ENCODE assay signal across 8 cellular contexts in genomic region chr10:104809288-104810090, GRCh38.
DNase-seq lines count a peak whose midpoint lies in the region; ATAC-seq and TF ChIP-seq lines count a peak whose summit lies in the region.

No MANE protein-coding gene starts in this region.

- H3K18ac ChIP-seq in trophoblast cell (ENCODE audit: low read length): no peak overlapping the region

- no peaks in the 10 kb centered on the region for H3K36me3 ChIP-seq in trophoblast cell (ENCODE audit: control insufficient read depth in 1 of 2, insufficient read depth in 2 of 2, low read length in 2 of 2)
- no peaks in the 10 kb centered on the region for H3K36me3 ChIP-seq in body of pancreas (replicated peaks in 1 of 2; ENCODE audit: insufficient read depth in 1 of 2, low read depth in 2 of 2)

- peak overlapping the region; percentile 4 for H2BK120ac ChIP-seq in trophoblast cell (ENCODE audit: insufficient read depth, low read length, poor library complexity)

- no CpG with 5 or more reads among the region's 6 CpGs for WGBS in trophoblast cell (ENCODE audit: extremely low coverage, insufficient coverage, insufficient read length)
- WGBS in body of pancreas, 2 donors: 41 to 43% methylated on average over 6 of the region's 6 CpGs

- intact Hi-C loops in body of pancreas (cut with DNase I): no loop called here

- H2BK12ac ChIP-seq in trophoblast cell (ENCODE audit: low read length): no peak overlapping the region

- H2AFZ ChIP-seq in trophoblast cell (ENCODE audit: insufficient read depth, low read length, poor library complexity): no peak overlapping the region

- H4K8ac ChIP-seq in trophoblast cell (ENCODE audit: low read depth, low read length): no peak overlapping the region

- H4K91ac ChIP-seq in trophoblast cell (ENCODE audit: low read depth, low read length): peak overlapping the region; percentile 20

- H3K27ac ChIP-seq in trophoblast cell (ENCODE audit: low read depth, low read length) (peak overlapping the region; percentile 59), body of pancreas (no peak overlapping the region)

- H3K4ac ChIP-seq in trophoblast cell (ENCODE audit: low read depth, low read length): no peak overlapping the region

- H3K4me3 ChIP-seq in trophoblast cell (ENCODE audit: low read depth, low read length) (no peak overlapping the region), body of pancreas (no peak overlapping the region)

- no peak overlapping the region for H3K14ac ChIP-seq in trophoblast cell (ENCODE audit: low read length)

- H2BK5ac ChIP-seq in trophoblast cell (ENCODE audit: low read depth, low read length, poor library complexity): peak overlapping the region; percentile 15

- peaks cover 5% of the 10 kb centered on the region for H3K79me1 ChIP-seq in trophoblast cell (ENCODE audit: low read length)

- no peak overlapping the region for H4K12ac ChIP-seq in trophoblast cell (ENCODE audit: low read depth, low read length)

- no peak for TF ChIP-seq CTCF in body of pancreas (IDR thresholded peaks at IDR 0.05)

- no peak overlapping the region for H3K9ac ChIP-seq in trophoblast cell (ENCODE audit: low read length)

- DNase-seq in NCI-H748 (lab: John Stamatoyannopoulos, UW; ENCODE audit: unreplicated experiment): peak; percentile 96
- DNase-seq in trophoblast cell: no peak
- DNase-seq in superior temporal gyrus (ENCODE audit: extremely low spot score): no peak
- DNase-seq in AG08395 (ENCODE audit: low spot score): no peak
- no peak for DNase-seq in body of pancreas
- DNase-seq in activated CD4-positive, alpha-beta T cell treated with anti-CD3 and anti-CD28 coated beads, Interleukin-2, amount 50 U/mL, for 4 hours: no peak

- H3K9me3 ChIP-seq in trophoblast cell (ENCODE audit: insufficient read depth, low read depth, low read length): no peaks in the 10 kb centered on the region
- H3K9me3 ChIP-seq in body of pancreas: no peaks in the 10 kb centered on the region

- no peak for TF ChIP-seq POLR2A in body of pancreas (IDR thresholded peaks at IDR 0.05)

- ATAC-seq in GM19328 (IDR thresholded peaks at IDR 0.05; ENCODE audit: unreplicated experiment) (peak; percentile 63), HG03039 (IDR thresholded peaks at IDR 0.05; ENCODE audit: unreplicated experiment) (peak; percentile 60), body of pancreas (no peak)

- H3K4me1 ChIP-seq in trophoblast cell (ENCODE audit: control insufficient read depth in 1 of 2, insufficient read depth in 2 of 2, low read length in 2 of 2) (peaks cover 12% of the 10 kb centered on the region in 2 experiments), body of pancreas (no peaks in the 10 kb centered on the region)

- H3K4me2 ChIP-seq in trophoblast cell (ENCODE audit: low read length): peak overlapping the region; percentile 3

- no peaks in the 10 kb centered on the region for H3K79me2 ChIP-seq in trophoblast cell (ENCODE audit: control insufficient read depth, insufficient read depth, low read length, poor library complexity)

- H2AK5ac ChIP-seq in trophoblast cell (ENCODE audit: low read length): no peak overlapping the region

- H3K23ac ChIP-seq in trophoblast cell (ENCODE audit: low read length): no peak overlapping the region

- no peaks in the 10 kb centered on the region for H3K27me3 ChIP-seq in trophoblast cell (ENCODE audit: insufficient read depth, low read length)
- no peaks in the 10 kb centered on the region for H3K27me3 ChIP-seq in body of pancreas
